ENCODE assay signal across 14 cellular contexts in the genomic region with DNA sequence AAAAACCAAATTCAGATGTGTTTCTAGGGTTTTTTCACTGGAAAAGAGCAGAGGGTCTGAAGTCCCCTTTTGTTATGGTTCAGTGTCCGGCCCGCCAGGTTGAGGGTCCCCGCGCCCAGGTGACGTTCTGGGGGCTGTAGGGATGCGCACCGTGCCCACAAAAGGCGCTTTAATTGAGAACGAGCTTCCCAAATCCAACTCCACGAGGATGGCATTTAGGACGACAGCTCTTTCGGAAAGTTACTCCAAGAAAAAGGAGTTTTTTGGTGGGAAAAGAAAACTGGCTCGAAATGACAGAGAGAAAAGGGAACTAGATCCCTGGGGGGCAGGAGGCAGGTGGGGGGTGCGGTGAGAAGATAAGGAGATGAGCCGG. TPM values are rescaled to one million over a fixed set of nuclear protein-coding genes. Genes with fewer than 3 reads are reported as not detected.
DNase-seq lines count a peak whose midpoint lies in the region; ATAC-seq and TF ChIP-seq lines count a peak whose summit lies in the region.
"Had no signal": no experiment of that assay in that cellular context is flagged by ENCODE, and none has a peak within 500 bp of the region (broad histone marks: within the 10 kb centered on the region; RNA-seq: fewer than 3 reads in every experiment).

No MANE protein-coding gene starts in this region.

- H3K4me3 ChIP-seq in AG09309 (ENCODE audit: control insufficient read depth, low read depth, low read length) = peak overlapping the region; percentile 55
- peak overlapping the region; percentile 8; the same call in 1 of the 2 replicates for H3K4me3 ChIP-seq in WI38 (ENCODE audit: low read depth, low read length)
- H3K4me3 ChIP-seq in fibroblast of pulmonary artery (replicated peaks; ENCODE audit: low read depth, low read length) = peak overlapping the region; percentile 45
- H3K4me3 ChIP-seq: cardiac muscle cell, vagina had no signal

- no peak for DNase-seq in AG09309 (ENCODE audit: low read depth)
- DNase-seq in fibroblast of pulmonary artery (ENCODE audit: low read depth) = no peak
- peak; percentile 55 for DNase-seq in posterior vena cava (ENCODE audit: low spot score)
- DNase-seq in stimulated activated naive CD8-positive, alpha-beta T cell treated with anti-CD3 and anti-CD28 coated beads, Interleukin-15, Interleukin-2, amounts not matched to agents 100 U/mL and 50 U/mL, for 24 hours = no peak
- no peak for DNase-seq in DMS114 treated with DMSO at 0.1 percent for 48 hours (lab: John Stamatoyannopoulos, UW; ENCODE audit: unreplicated experiment)
- DNase-seq in DMS 273 (lab: John Stamatoyannopoulos, UW; ENCODE audit: unreplicated experiment) = no peak
- DNase-seq in kidney glomerular epithelial cell (lab: John Stamatoyannopoulos, UW) = no peak
- DNase-seq: activated T-cell treated with anti-CD3 and anti-CD28 coated beads, Interleukin-2, amount 50 U/mL, for 24 hours; CD4-positive, alpha-beta T cell; midbrain; NCI-H1436 treated with DMSO at 0.1 percent for 48 hours had no signal

- intact Hi-C loops in posterior vena cava (cut with DNase I) = loop anchor here (5.0 to 10.0 kb wide), 2 partner anchors 108 to 111 kb away; no protein-coding TSS in a partner anchor

- ATAC-seq in stimulated activated naive CD8-positive, alpha-beta T cell treated with anti-CD3 and anti-CD28 coated beads, Interleukin-15, Interleukin-2, amounts not matched to agents 100 U/mL and 50 U/mL, for 24 hours = no peak

- no peak for TF ChIP-seq CTCF in AG09309 (IDR thresholded peaks at IDR 0.05; ENCODE audit: control insufficient read depth, insufficient read depth, low read depth, low read length, missing control alignments)
- TF ChIP-seq CTCF in WI38 (IDR thresholded peaks at IDR 0.05; ENCODE audit: low read depth, low read length) = no peak
- TF ChIP-seq CTCF in fibroblast of pulmonary artery (IDR thresholded peaks at IDR 0.05; ENCODE audit: low read length, missing control alignments) = no peak

RNA-seq across cellular contexts. Expression of gene ZFHX3, which starts 15.9 kb away (rescaled TPM):
- total RNA-seq in posterior vena cava = 10 to 100 TPM; 40.8 to 43.7 TPM
